22 cellular contexts compared by ENCODE assay signal in genomic region chr5:121500262-121500792, GRCh38.
"Had no signal": no experiment of that assay in that cellular context is flagged by ENCODE, and none has a peak within 500 bp of the region (broad histone marks: within the 10 kb centered on the region; RNA-seq: fewer than 3 reads in every experiment).

No MANE protein-coding gene starts in this region.

- H3K27me3 ChIP-seq: esophagus muscularis mucosa, left lung, pancreas, right lobe of liver, stomach, testis had no signal

- H3K9me3 ChIP-seq: esophagus muscularis mucosa, left lung, pancreas, right lobe of liver, stomach, testis had no signal

- H3K4me3 ChIP-seq: esophagus muscularis mucosa, left lung, pancreas, right lobe of liver, stomach, testis had no signal

- H3K36me3 ChIP-seq: esophagus muscularis mucosa, left lung, pancreas, right lobe of liver, stomach had no signal

- H3K27ac ChIP-seq: esophagus muscularis mucosa, left lung, pancreas, right lobe of liver, stomach, testis, VCaP had no signal

- H3K4me1 ChIP-seq: left lung, pancreas, right lobe of liver, stomach, testis had no signal

- FAIRE-seq: astrocyte, bronchial epithelial cell, keratinocyte, pancreas, small intestine had no signal

- DNase-seq: activated CD4-positive, alpha-beta T cell treated with anti-CD3 and anti-CD28 coated beads for 1 hour; activated CD8-positive, alpha-beta memory T cell treated with anti-CD3 and anti-CD28 coated beads for 24 hours; activated CD8-positive, alpha-beta memory T cell treated with anti-CD3 and anti-CD28 coated beads, Interleukin-2, amount 50 U/mL, for 48 hours; activated effector memory CD4-positive, alpha-beta T cell treated with anti-CD3 and anti-CD28 coated beads, Interleukin-2, amount 50 U/mL, for 16 hours; activated naive CD4-positive, alpha-beta T cell treated with anti-CD3 and anti-CD28 coated beads, Interleukin-2, amount 50 U/mL, for 16 hours; activated T-cell treated with anti-CD3 and anti-CD28 coated beads, Interleukin-2, amount 50 U/mL, for 72 hours; cerebellar nuclear complex; cortex of kidney; left lung; naive B cell; pancreas; right lobe of liver; small intestine; stimulated activated CD4-positive, alpha-beta T cell treated with anti-CD3 and anti-CD28 coated beads, Interleukin-4, amount 100 ng/mL, for 1 hour; stomach; T-helper 17 cell; testis had no signal
